ENCODE assay signal across 10 cellular contexts in genomic region chr10:21334891-21335696, GRCh38.
DNase-seq lines count a peak whose midpoint lies in the region; ATAC-seq, FAIRE-seq and TF ChIP-seq lines count a peak whose summit lies in the region.
"Had no signal": no experiment of that assay in that cellular context is flagged by ENCODE, and none has a peak within 500 bp of the region (broad histone marks: within the 10 kb centered on the region; RNA-seq: fewer than 3 reads in every experiment).

No MANE protein-coding gene starts in this region.

- peak; percentile 78 to 94 for DNase-seq in A549 (ENCODE audit: low read depth in 1 of 2, low spot score in 1 of 2)
- DNase-seq in dermis blood vessel endothelial cell = peak; percentile 74
- DNase-seq in lung microvascular endothelial cell (ENCODE audit: low read depth in 2 of 2) = peak; percentile 75 to 78
- no peak for DNase-seq in activated CD8-positive, alpha-beta memory T cell treated with anti-CD3 and anti-CD28 coated beads for 24 hours
- DNase-seq in germinal center (ENCODE audit: low spot score) = no peak
- DNase-seq: CD4-positive, CD25-positive, alpha-beta regulatory T cell; NCI-H1694 had no signal

- peaks cover 64% of the 10 kb centered on the region for H3K4me1 ChIP-seq in A549

- peak overlapping the region; percentile 95 to 96 for H3K27ac ChIP-seq in A549

- peak in 1 of 2 experiments; percentile 32; a peak in 3 of 5 replicates for TF ChIP-seq RAD21 in A549 (conservative IDR thresholded peaks at IDR 0.05 in 1 of 2, IDR thresholded peaks at IDR 0.05 in 1 of 2)
- TF ChIP-seq RAD21 in Ishikawa (IDR thresholded peaks at IDR 0.05; ENCODE audit: low read depth) = 0 out of 2 replicates have a peak, but pooled peaks have one; percentile 9

- TF ChIP-seq EP300 in A549 (IDR thresholded peaks at IDR 0.05) (peak; percentile 56 to 70; a peak in 2 of 5 replicates), Ishikawa (IDR thresholded peaks at IDR 0.05; ENCODE audit: borderline replicate concordance) (peak; percentile 78)

- WGBS in A549 (ENCODE audit: missing lambda C conversion rate) = 21% methylated on average over 14 of the region's 14 CpGs

- H3K9me3 ChIP-seq in A549 = no peaks in the 10 kb centered on the region

- peak; percentile 84 for FAIRE-seq in A549 (lab: Jason Lieb, UNC)

- POLR2A ChIA-PET in A549 (lab: Yijun Ruan, JAX) = interaction anchor here (0.5 to 2.4 kb wide), 11 partner anchors 15 to 192 kb away, joined by 3 to 17 read pairs (median 4); partner anchors contain the start of gene SKIDA1

- TF ChIP-seq CTCF in A549 (IDR thresholded peaks at IDR 0.05) = no peak

- H3K4me2 ChIP-seq in A549 = peak overlapping the region; percentile 75

- CTCF ChIA-PET in A549 (lab: Yijun Ruan, JAX) = interaction anchor here (1.1 to 4.4 kb wide), 9 partner anchors 12 to 255 kb away, joined by 3 to 17 read pairs (median 5); no protein-coding TSS in a partner anchor

- TF ChIP-seq POLR2A in A549 (IDR thresholded peaks at IDR 0.05; ENCODE audit: low read length) = no peak

- H3K4me3 ChIP-seq in A549 = no peak overlapping the region

- ATAC-seq in A549 (peak; percentile 58 to 59), HG02763 (IDR thresholded peaks at IDR 0.05; ENCODE audit: unreplicated experiment) (no peak), GM18861 (IDR thresholded peaks at IDR 0.05; ENCODE audit: unreplicated experiment) (no peak)

TF ChIP-seq in A549, 52 proteins besides CTCF, POLR2A, EP300 and RAD21 (continues in another document):
- TF ChIP-seq BCL3 (IDR thresholded peaks at IDR 0.05) (no peak), HOXB5 (CRISPR knock-in tag; IDR thresholded peaks at IDR 0.05) (0 out of 2 replicates have a peak, but pooled peaks have one; percentile 54), HMGXB4 (CRISPR knock-in tag; IDR thresholded peaks at IDR 0.05; ENCODE audit: borderline replicate concordance) (no peak), MAX (IDR thresholded peaks at IDR 0.05) (peak; percentile 77; the same call in 1 of the 2 replicates), TFCP2L1 (CRISPR knock-in tag; IDR thresholded peaks at IDR 0.05) (no peak), ATOH8 (CRISPR knock-in tag; IDR thresholded peaks at IDR 0.05; ENCODE audit: low read depth) (no peak), SMC3 (IDR thresholded peaks at IDR 0.05) (peak; percentile 42), CEBPB (IDR thresholded peaks at IDR 0.05) (peak in 1 of 2 experiments; percentile 63; a peak in 2 of 4 replicates), FOSL2 (IDR thresholded peaks at IDR 0.05) (peak; percentile 78; the same call in 1 of the 2 replicates), FOSL2 (CRISPR knock-in tag; IDR thresholded peaks at IDR 0.05) (peak; percentile 96), NFE2L2 (conservative IDR thresholded peaks at IDR 0.05; ENCODE audit: low read length) (no peak), JUN (IDR thresholded peaks at IDR 0.05) (peak in 1 of 2 experiments; percentile 73; a peak in 2 of 5 replicates), MAZ (IDR thresholded peaks at IDR 0.05; ENCODE audit: borderline replicate concordance, low read depth, low read length) (no peak), JUNB (IDR thresholded peaks at IDR 0.05) (peak; percentile 79), BHLHE40 (IDR thresholded peaks at IDR 0.05; ENCODE audit: low read depth, low read length) (no peak)

TF ChIP-seq in Ishikawa, 13 proteins besides CTCF, POLR2A, EP300 and RAD21:
- TF ChIP-seq TEAD4 (IDR thresholded peaks at IDR 0.05) (peak; percentile 44; the same call in 1 of the 2 replicates), TAF1 (IDR thresholded peaks at IDR 0.05; ENCODE audit: low read depth) (no peak), USF1 (IDR thresholded peaks at IDR 0.05) (no peak), YY1 (IDR thresholded peaks at IDR 0.05; ENCODE audit: low read depth) (no peak), NFIC (IDR thresholded peaks at IDR 0.05) (peak; percentile 88), REST (IDR thresholded peaks at IDR 0.05; ENCODE audit: low read depth) (no peak), FOXM1 (IDR thresholded peaks at IDR 0.05; ENCODE audit: borderline replicate concordance, low read depth) (peak; percentile 28; the same call in 1 of the 2 replicates), CEBPB (IDR thresholded peaks at IDR 0.05) (no peak), ZBTB7A (IDR thresholded peaks at IDR 0.05; ENCODE audit: low read depth) (0 out of 2 replicates have a peak, but pooled peaks have one; percentile 14), EGR1 (IDR thresholded peaks at IDR 0.05) (no peak), MAX (IDR thresholded peaks at IDR 0.05) (no peak), TCF12 (IDR thresholded peaks at IDR 0.05; ENCODE audit: low read depth) (peak; percentile 77; the same call in 1 of the 2 replicates), CREB1 (IDR thresholded peaks at IDR 0.05; ENCODE audit: low read depth) (no peak)
TF ChIP-seq in Ishikawa: peak in this region for 5.

Comparison
In these comparisons a context has a peak if more than half of its experiments do, and no peak if none do; other contexts are left out.
1. ATAC-seq: peak in A549 (2 of 2); none in HG02763 (single experiment) and GM18861 (single experiment).
2. DNase-seq: peak in A549 (2 of 2), dermis blood vessel endothelial cell (single experiment) and lung microvascular endothelial cell (2 of 2); none in activated CD8-positive, alpha-beta memory T cell treated with anti-CD3 and anti-CD28 coated beads for 24 hours (single experiment) and germinal center (single experiment).